9 cellular contexts compared by ENCODE assay signal in genomic region chr2:73985318-73986084, GRCh38. TPM values are rescaled to one million over a fixed set of nuclear protein-coding genes. Genes with fewer than 3 reads are reported as not detected.
DNase-seq lines count a peak whose midpoint lies in the region; ATAC-seq and TF ChIP-seq lines count a peak whose summit lies in the region.
"Had no signal": no experiment of that assay in that cellular context is flagged by ENCODE, and none has a peak within 500 bp of the region (broad histone marks: within the 10 kb centered on the region; RNA-seq: fewer than 3 reads in every experiment).

No MANE protein-coding gene starts in this region.

- H3K27me3 ChIP-seq in right atrium auricular region (no peaks in the 10 kb centered on the region), gastrocnemius medialis (no peaks in the 10 kb centered on the region)

- POLR2A ChIA-PET in RWPE1 (lab: Yijun Ruan, JAX; ENCODE audit: low non-redundant PET), result interaction anchor here (0.6 to 1.0 kb wide), 2 partner anchors 20 to 135 kb away, joined by 3 to 4 read pairs; no protein-coding TSS in a partner anchor

- H3K27ac ChIP-seq in RWPE1, result peak overlapping the region; percentile 100
- peak overlapping the region; percentile 55 to 65 for H3K27ac ChIP-seq in right atrium auricular region
- peak overlapping the region in 3 of 4 donors; percentile 25 to 62 (median 53) for H3K27ac ChIP-seq in gastrocnemius medialis

- in situ Hi-C loops in gastrocnemius medialis (cut with MboI; ENCODE audit: low sequenced_read_pairs in 4 of 4), result no loop called here

- H3K4me1 ChIP-seq in right atrium auricular region, result peaks cover 0 to 67% of the 10 kb centered on the region in 2 donors
- H3K4me1 ChIP-seq in gastrocnemius medialis, result peaks cover 41 to 51% of the 10 kb centered on the region in 2 donors

- peak in 1 of 2 donors; percentile 23 for TF ChIP-seq POLR2A in gastrocnemius medialis (IDR thresholded peaks at IDR 0.05)

- CTCF ChIA-PET in RWPE1 (lab: Yijun Ruan, JAX), result no interaction called here
- CTCF ChIA-PET in activated naive CD4-positive, alpha-beta T cell treated with anti-CD3 and anti-CD28 coated beads for 36 hours (lab: Charles Lee), result interaction anchor here (0.6 to 4.2 kb wide), 5 partner anchors 15 to 162 kb away, joined by 4 to 35 read pairs (median 18); partner anchors contain the start of genes BOLA3 and STAMBP

- H3K36me3 Mint-ChIP-seq in activated naive CD4-positive, alpha-beta T cell treated with anti-CD3 and anti-CD28 coated beads for 36 hours (ENCODE audit: low read depth), result peaks cover 37% of the 10 kb centered on the region

- H3K9me3 ChIP-seq in right atrium auricular region (no peaks in the 10 kb centered on the region), gastrocnemius medialis (no peaks in the 10 kb centered on the region)

- ATAC-seq in HG02981 (IDR thresholded peaks at IDR 0.05; ENCODE audit: unreplicated experiment), result peak; percentile 34
- peak; percentile 7 to 12 for ATAC-seq in gastrocnemius medialis
- ATAC-seq: left colon had no signal

- no peaks in the 10 kb centered on the region for H3K27me3 Mint-ChIP-seq in activated naive CD4-positive, alpha-beta T cell treated with anti-CD3 and anti-CD28 coated beads for 36 hours (ENCODE audit: low read depth)

- peak overlapping the region; percentile 80 for H3K4me3 Mint-ChIP-seq in activated naive CD4-positive, alpha-beta T cell treated with anti-CD3 and anti-CD28 coated beads for 36 hours

- H3K4me3 ChIP-seq in right atrium auricular region (peak overlapping the region; percentile 53 to 66), gastrocnemius medialis (peak overlapping the region; percentile 58 to 71 (median 62))

- DNase-seq in NCI-H2196 (lab: John Stamatoyannopoulos, UW; ENCODE audit: unreplicated experiment) (peak; percentile 9), NCI-H2196 treated with DMSO at 0.1 percent for 48 hours (lab: John Stamatoyannopoulos, UW; ENCODE audit: unreplicated experiment) (no peak), RWPE1 (ENCODE audit: low spot score) (no peak), right atrium auricular region (ENCODE audit: low spot score) (no peak), gastrocnemius medialis (no peak), islet precursor cell (no peak)
- peak; percentile 77 for DNase-seq in activated naive CD4-positive, alpha-beta T cell treated with anti-CD3 and anti-CD28 coated beads for 36 hours

- H3K36me3 ChIP-seq in right atrium auricular region (no peaks in the 10 kb centered on the region), gastrocnemius medialis (no peaks in the 10 kb centered on the region)

- peaks cover 2% of the 10 kb centered on the region for H3K9me3 Mint-ChIP-seq in activated naive CD4-positive, alpha-beta T cell treated with anti-CD3 and anti-CD28 coated beads for 36 hours

- intact Hi-C loops in activated naive CD4-positive, alpha-beta T cell treated with anti-CD3 and anti-CD28 coated beads for 36 hours (cut with micrococcal nuclease), result loop anchor here (5.0 kb wide), 3 partner anchors 47 to 472 kb away; partner anchors contain the start of genes INO80B, MTHFD2 and WBP1
- intact Hi-C loops in gastrocnemius medialis (cut with DNase I; ENCODE audit: low total_unique reads), result loop anchor here (2.0 to 10.0 kb wide), 2 partner anchors 59 to 161 kb away; partner anchors contain the start of genes DGUOK and STAMBP

- TF ChIP-seq CTCF in RWPE1 (conservative IDR thresholded peaks at IDR 0.05; ENCODE audit: low read depth) (no peak), right atrium auricular region (IDR thresholded peaks at IDR 0.05) (no peak), gastrocnemius medialis (IDR thresholded peaks at IDR 0.05 in 4 of 5, conservative IDR thresholded peaks at IDR 0.05 in 1 of 5) (no peak)

- peak overlapping the region; percentile 90 for H3K27ac Mint-ChIP-seq in activated naive CD4-positive, alpha-beta T cell treated with anti-CD3 and anti-CD28 coated beads for 36 hours

- H3K4me1 Mint-ChIP-seq in activated naive CD4-positive, alpha-beta T cell treated with anti-CD3 and anti-CD28 coated beads for 36 hours (ENCODE audit: low read depth), result peaks cover 64% of the 10 kb centered on the region

RNA-seq across cellular contexts. Expression of gene TET3, which starts 0.8 kb away (rescaled TPM):
- 10 to 100 TPM; 14.4 to 15.2 TPM for total RNA-seq in activated naive CD4-positive, alpha-beta T cell treated with anti-CD3 and anti-CD28 coated beads for 36 hours
- total RNA-seq in right atrium auricular region (1 to 10 TPM; 1.9 to 3.9 TPM), gastrocnemius medialis (1 to 10 TPM; 2.1 to 3.3 (median 2.9) TPM)

RNA-seq across cellular contexts. Expression of gene DGUOK, which starts 58.8 kb away (rescaled TPM):
- total RNA-seq in activated naive CD4-positive, alpha-beta T cell treated with anti-CD3 and anti-CD28 coated beads for 36 hours, result 100 to 1,000 TPM; 112 to 115 TPM
- 10 to 100 TPM; 33.7 to 36.2 TPM for total RNA-seq in right atrium auricular region
- total RNA-seq in gastrocnemius medialis, result 10 to 100 TPM; 10.2 to 25.2 (median 20.3) TPM

Comparison
In these comparisons a context has a peak if more than half of its experiments do, and no peak if none do; other contexts are left out.
1. DNase-seq: peak in NCI-H2196 (single experiment) and activated naive CD4-positive, alpha-beta T cell treated with anti-CD3 and anti-CD28 coated beads for 36 hours (single experiment); none in NCI-H2196 treated with DMSO at 0.1 percent for 48 hours (single experiment), RWPE1 (single experiment), right atrium auricular region (single experiment), gastrocnemius medialis (0 of 2) and islet precursor cell (single experiment).
2. Peak in every context shown above with its lines, with median percentiles within 50 percentile points of each other: H3K27ac ChIP-seq.